ENCODE assay signal across 1 cellular context in the genomic region with DNA sequence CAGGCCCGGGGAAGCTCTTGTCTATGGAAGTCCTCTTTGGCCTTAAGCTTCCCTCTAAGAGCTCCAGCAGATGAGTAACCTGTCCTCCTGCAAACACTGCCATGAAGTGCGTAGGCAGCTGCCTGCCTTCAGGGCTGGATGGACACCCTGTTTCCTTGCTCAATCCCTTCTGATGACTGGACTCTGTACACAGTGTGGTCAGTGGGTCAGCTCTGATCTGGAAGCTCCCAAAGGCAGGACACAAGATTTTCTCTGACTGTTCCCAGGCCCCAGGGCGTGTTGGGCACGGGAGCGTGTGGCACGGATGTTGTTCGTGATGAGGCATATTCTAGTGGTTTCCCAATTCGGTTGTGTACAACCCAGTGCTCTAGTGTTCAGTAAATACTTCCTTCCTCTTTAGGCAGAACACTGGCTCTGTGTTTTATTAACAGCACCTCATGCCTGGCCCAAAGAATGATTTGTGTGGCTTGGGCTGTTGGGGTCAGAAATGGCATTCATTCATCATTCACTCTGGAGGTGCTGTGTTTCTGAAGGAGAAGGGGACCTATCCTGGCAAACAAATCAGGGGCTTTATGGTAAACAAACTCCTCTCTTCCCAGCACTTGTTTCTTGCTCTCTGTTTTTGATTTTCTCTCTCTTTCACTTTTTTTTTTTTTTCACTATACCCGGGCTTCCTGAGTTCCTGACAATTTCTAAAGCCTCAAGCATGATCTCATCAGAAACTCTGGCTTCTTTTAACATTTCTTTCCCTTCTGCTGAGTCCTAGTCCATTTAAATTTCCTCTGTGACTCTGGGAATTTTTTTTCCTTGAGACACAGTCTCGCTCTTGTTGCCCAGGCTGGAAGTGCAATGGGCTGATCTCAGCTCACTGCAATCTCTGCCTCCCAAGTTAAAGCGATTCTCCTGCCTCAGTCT.
TF ChIP-seq lines count a peak whose summit lies in the region.

No MANE protein-coding gene starts in this region.

TF ChIP-seq in HepG2, 621 proteins besides CTCF, POLR2A, EP300 and RAD21 (continued from another document and continues in another):
- TF ChIP-seq ZNF431 (CRISPR knock-in tag; IDR thresholded peaks at IDR 0.05; ENCODE audit: borderline replicate concordance, low read depth) = peak; percentile 30; the same call in 1 of the 2 replicates
- TF ChIP-seq, protein P1, sequence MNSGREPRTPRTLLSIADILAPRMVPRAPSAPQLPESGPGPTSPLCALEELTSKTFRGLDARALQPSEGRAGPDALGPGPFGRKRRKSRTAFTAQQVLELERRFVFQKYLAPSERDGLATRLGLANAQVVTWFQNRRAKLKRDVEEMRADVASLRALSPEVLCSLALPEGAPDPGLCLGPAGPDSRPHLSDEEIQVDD (CRISPR knock-in tag; IDR thresholded peaks at IDR 0.05; ENCODE audit: borderline replicate concordance) = no peak
- no peak for TF ChIP-seq ZNF598 (CRISPR knock-in tag; IDR thresholded peaks at IDR 0.05; ENCODE audit: borderline replicate concordance)
- TF ChIP-seq, protein P2, sequence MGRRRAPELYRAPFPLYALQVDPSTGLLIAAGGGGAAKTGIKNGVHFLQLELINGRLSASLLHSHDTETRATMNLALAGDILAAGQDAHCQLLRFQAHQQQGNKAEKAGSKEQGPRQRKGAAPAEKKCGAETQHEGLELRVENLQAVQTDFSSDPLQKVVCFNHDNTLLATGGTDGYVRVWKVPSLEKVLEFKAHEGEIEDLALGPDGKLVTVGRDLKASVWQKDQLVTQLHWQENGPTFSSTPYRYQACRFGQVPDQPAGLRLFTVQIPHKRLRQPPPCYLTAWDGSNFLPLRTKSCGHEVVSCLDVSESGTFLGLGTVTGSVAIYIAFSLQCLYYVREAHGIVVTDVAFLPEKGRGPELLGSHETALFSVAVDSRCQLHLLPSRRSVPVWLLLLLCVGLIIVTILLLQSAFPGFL (CRISPR knock-in tag; IDR thresholded peaks at IDR 0.05) = no peak
- TF ChIP-seq ZSCAN21 (CRISPR knock-in tag; IDR thresholded peaks at IDR 0.05; ENCODE audit: borderline replicate concordance) = peak; percentile 94; the same call in 1 of the 2 replicates
- no peak for TF ChIP-seq MAFG (CRISPR knock-in tag; IDR thresholded peaks at IDR 0.05)
- no peak for TF ChIP-seq CBX1 (IDR thresholded peaks at IDR 0.05; ENCODE audit: low read depth)
- TF ChIP-seq, protein P3, sequence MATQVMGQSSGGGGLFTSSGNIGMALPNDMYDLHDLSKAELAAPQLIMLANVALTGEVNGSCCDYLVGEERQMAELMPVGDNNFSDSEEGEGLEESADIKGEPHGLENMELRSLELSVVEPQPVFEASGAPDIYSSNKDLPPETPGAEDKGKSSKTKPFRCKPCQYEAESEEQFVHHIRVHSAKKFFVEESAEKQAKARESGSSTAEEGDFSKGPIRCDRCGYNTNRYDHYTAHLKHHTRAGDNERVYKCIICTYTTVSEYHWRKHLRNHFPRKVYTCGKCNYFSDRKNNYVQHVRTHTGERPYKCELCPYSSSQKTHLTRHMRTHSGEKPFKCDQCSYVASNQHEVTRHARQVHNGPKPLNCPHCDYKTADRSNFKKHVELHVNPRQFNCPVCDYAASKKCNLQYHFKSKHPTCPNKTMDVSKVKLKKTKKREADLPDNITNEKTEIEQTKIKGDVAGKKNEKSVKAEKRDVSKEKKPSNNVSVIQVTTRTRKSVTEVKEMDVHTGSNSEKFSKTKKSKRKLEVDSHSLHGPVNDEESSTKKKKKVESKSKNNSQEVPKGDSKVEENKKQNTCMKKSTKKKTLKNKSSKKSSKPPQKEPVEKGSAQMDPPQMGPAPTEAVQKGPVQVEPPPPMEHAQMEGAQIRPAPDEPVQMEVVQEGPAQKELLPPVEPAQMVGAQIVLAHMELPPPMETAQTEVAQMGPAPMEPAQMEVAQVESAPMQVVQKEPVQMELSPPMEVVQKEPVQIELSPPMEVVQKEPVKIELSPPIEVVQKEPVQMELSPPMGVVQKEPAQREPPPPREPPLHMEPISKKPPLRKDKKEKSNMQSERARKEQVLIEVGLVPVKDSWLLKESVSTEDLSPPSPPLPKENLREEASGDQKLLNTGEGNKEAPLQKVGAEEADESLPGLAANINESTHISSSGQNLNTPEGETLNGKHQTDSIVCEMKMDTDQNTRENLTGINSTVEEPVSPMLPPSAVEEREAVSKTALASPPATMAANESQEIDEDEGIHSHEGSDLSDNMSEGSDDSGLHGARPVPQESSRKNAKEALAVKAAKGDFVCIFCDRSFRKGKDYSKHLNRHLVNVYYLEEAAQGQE (IDR thresholded peaks at IDR 0.05; ENCODE audit: borderline replicate concordance in 1 of 2, low read depth in 1 of 2, low read length in 2 of 2) = no peak
- TF ChIP-seq, protein P4, sequence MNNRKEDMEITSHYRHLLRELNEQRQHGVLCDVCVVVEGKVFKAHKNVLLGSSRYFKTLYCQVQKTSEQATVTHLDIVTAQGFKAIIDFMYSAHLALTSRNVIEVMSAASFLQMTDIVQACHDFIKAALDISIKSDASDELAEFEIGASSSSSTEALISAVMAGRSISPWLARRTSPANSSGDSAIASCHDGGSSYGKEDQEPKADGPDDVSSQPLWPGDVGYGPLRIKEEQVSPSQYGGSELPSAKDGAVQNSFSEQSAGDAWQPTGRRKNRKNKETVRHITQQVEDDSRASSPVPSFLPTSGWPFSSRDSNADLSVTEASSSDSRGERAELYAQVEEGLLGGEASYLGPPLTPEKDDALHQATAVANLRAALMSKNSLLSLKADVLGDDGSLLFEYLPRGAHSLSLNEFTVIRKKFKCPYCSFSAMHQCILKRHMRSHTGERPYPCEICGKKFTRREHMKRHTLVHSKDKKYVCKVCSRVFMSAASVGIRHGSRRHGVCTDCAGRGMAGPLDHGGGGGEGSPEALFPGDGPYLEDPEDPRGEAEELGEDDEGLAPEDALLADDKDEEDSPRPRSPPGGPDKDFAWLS (CRISPR knock-in tag; IDR thresholded peaks at IDR 0.05; ENCODE audit: borderline replicate concordance) = no peak
- 0 out of 2 replicates have a peak, but pooled peaks have one; percentile 33 for TF ChIP-seq FOXA1 (IDR thresholded peaks at IDR 0.05)
- peak; percentile 96 for TF ChIP-seq FOXA1 (CRISPR knock-in tag; IDR thresholded peaks at IDR 0.05)
- TF ChIP-seq ZNF343 (CRISPR knock-in tag; IDR thresholded peaks at IDR 0.05) = 0 out of 2 replicates have a peak, but pooled peaks have one; percentile 28
- TF ChIP-seq ZNF225 (CRISPR knock-in tag; IDR thresholded peaks at IDR 0.05) = 0 out of 2 replicates have a peak, but pooled peaks have one; percentile 43
- TF ChIP-seq NR2F2 (IDR thresholded peaks at IDR 0.05; ENCODE audit: borderline replicate concordance, low read depth) = peak; percentile 77; the same call in 1 of the 2 replicates
- no peak for TF ChIP-seq NFE2L1 (CRISPR knock-in tag; IDR thresholded peaks at IDR 0.05; ENCODE audit: borderline replicate concordance)
- TF ChIP-seq JUNB (CRISPR knock-in tag; IDR thresholded peaks at IDR 0.05; ENCODE audit: borderline replicate concordance) = no peak; the same call in 1 of the 2 replicates
- TF ChIP-seq, protein P5, sequence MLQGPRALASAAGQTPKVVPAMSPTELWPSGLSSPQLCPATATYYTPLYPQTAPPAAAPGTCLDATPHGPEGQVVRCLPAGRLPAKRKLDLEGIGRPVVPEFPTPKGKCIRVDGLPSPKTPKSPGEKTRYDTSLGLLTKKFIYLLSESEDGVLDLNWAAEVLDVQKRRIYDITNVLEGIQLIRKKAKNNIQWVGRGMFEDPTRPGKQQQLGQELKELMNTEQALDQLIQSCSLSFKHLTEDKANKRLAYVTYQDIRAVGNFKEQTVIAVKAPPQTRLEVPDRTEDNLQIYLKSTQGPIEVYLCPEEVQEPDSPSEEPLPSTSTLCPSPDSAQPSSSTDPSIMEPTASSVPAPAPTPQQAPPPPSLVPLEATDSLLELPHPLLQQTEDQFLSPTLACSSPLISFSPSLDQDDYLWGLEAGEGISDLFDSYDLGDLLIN (CRISPR knock-in tag; IDR thresholded peaks at IDR 0.05; ENCODE audit: borderline replicate concordance) = no peak
- TF ChIP-seq, protein P6, sequence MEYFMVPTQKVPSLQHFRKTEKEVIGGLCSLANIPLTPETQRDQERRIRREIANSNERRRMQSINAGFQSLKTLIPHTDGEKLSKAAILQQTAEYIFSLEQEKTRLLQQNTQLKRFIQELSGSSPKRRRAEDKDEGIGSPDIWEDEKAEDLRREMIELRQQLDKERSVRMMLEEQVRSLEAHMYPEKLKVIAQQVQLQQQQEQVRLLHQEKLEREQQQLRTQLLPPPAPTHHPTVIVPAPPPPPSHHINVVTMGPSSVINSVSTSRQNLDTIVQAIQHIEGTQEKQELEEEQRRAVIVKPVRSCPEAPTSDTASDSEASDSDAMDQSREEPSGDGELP (IDR thresholded peaks at IDR 0.05; ENCODE audit: borderline replicate concordance, low read depth) = peak; percentile 71; the same call in 1 of the 2 replicates
- no peak for TF ChIP-seq CENPT (CRISPR knock-in tag; IDR thresholded peaks at IDR 0.05; ENCODE audit: low read depth)
- TF ChIP-seq SIX4 (CRISPR knock-in tag; IDR thresholded peaks at IDR 0.05) = peak; percentile 51
- TF ChIP-seq ZNF432 (CRISPR knock-in tag; IDR thresholded peaks at IDR 0.05; ENCODE audit: borderline replicate concordance) = no peak
- TF ChIP-seq ZFY (CRISPR knock-in tag; IDR thresholded peaks at IDR 0.05) = peak; percentile 59
- peak; percentile 92 for TF ChIP-seq RCOR2 (CRISPR knock-in tag; IDR thresholded peaks at IDR 0.05)
- 0 out of 2 replicates have a peak, but pooled peaks have one; percentile 38 for TF ChIP-seq HIVEP1 (CRISPR knock-in tag; IDR thresholded peaks at IDR 0.05)
- TF ChIP-seq, protein P7, sequence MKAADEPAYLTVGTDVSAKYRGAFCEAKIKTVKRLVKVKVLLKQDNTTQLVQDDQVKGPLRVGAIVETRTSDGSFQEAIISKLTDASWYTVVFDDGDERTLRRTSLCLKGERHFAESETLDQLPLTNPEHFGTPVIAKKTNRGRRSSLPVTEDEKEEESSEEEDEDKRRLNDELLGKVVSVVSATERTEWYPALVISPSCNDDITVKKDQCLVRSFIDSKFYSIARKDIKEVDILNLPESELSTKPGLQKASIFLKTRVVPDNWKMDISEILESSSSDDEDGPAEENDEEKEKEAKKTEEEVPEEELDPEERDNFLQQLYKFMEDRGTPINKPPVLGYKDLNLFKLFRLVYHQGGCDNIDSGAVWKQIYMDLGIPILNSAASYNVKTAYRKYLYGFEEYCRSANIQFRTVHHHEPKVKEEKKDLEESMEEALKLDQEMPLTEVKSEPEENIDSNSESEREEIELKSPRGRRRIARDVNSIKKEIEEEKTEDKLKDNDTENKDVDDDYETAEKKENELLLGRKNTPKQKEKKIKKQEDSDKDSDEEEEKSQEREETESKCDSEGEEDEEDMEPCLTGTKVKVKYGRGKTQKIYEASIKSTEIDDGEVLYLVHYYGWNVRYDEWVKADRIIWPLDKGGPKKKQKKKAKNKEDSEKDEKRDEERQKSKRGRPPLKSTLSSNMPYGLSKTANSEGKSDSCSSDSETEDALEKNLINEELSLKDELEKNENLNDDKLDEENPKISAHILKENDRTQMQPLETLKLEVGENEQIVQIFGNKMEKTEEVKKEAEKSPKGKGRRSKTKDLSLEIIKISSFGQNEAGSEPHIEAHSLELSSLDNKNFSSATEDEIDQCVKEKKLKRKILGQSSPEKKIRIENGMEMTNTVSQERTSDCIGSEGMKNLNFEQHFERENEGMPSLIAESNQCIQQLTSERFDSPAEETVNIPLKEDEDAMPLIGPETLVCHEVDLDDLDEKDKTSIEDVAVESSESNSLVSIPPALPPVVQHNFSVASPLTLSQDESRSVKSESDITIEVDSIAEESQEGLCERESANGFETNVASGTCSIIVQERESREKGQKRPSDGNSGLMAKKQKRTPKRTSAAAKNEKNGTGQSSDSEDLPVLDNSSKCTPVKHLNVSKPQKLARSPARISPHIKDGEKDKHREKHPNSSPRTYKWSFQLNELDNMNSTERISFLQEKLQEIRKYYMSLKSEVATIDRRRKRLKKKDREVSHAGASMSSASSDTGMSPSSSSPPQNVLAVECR (CRISPR knock-in tag; IDR thresholded peaks at IDR 0.05; ENCODE audit: borderline replicate concordance) = peak; percentile 71; the same call in 1 of the 2 replicates
- peak; percentile 84 for TF ChIP-seq HDAC2 (CRISPR knock-in tag; IDR thresholded peaks at IDR 0.05)
- TF ChIP-seq, protein P8, sequence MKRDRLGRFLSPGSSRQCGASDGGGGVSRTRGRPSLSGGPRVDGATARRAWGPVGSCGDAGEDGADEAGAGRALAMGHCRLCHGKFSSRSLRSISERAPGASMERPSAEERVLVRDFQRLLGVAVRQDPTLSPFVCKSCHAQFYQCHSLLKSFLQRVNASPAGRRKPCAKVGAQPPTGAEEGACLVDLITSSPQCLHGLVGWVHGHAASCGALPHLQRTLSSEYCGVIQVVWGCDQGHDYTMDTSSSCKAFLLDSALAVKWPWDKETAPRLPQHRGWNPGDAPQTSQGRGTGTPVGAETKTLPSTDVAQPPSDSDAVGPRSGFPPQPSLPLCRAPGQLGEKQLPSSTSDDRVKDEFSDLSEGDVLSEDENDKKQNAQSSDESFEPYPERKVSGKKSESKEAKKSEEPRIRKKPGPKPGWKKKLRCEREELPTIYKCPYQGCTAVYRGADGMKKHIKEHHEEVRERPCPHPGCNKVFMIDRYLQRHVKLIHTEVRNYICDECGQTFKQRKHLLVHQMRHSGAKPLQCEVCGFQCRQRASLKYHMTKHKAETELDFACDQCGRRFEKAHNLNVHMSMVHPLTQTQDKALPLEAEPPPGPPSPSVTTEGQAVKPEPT (CRISPR knock-in tag; IDR thresholded peaks at IDR 0.05; ENCODE audit: low read depth) = no peak
- TF ChIP-seq KDM5A (IDR thresholded peaks at IDR 0.05; ENCODE audit: borderline replicate concordance, low read length) = no peak
- TF ChIP-seq, protein P9, sequence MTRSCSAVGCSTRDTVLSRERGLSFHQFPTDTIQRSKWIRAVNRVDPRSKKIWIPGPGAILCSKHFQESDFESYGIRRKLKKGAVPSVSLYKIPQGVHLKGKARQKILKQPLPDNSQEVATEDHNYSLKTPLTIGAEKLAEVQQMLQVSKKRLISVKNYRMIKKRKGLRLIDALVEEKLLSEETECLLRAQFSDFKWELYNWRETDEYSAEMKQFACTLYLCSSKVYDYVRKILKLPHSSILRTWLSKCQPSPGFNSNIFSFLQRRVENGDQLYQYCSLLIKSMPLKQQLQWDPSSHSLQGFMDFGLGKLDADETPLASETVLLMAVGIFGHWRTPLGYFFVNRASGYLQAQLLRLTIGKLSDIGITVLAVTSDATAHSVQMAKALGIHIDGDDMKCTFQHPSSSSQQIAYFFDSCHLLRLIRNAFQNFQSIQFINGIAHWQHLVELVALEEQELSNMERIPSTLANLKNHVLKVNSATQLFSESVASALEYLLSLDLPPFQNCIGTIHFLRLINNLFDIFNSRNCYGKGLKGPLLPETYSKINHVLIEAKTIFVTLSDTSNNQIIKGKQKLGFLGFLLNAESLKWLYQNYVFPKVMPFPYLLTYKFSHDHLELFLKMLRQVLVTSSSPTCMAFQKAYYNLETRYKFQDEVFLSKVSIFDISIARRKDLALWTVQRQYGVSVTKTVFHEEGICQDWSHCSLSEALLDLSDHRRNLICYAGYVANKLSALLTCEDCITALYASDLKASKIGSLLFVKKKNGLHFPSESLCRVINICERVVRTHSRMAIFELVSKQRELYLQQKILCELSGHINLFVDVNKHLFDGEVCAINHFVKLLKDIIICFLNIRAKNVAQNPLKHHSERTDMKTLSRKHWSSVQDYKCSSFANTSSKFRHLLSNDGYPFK (CRISPR knock-in tag; IDR thresholded peaks at IDR 0.05; ENCODE audit: borderline replicate concordance) = peak; percentile 59; the same call in 1 of the 2 replicates
- TF ChIP-seq KAT7 (CRISPR knock-in tag; IDR thresholded peaks at IDR 0.05; ENCODE audit: borderline replicate concordance) = peak; percentile 47; the same call in 1 of the 2 replicates
- TF ChIP-seq ZNF383 (CRISPR knock-in tag; IDR thresholded peaks at IDR 0.05; ENCODE audit: borderline replicate concordance) = no peak
- peak; percentile 79; the same call in 1 of the 2 replicates for TF ChIP-seq ARNT2 (CRISPR knock-in tag; IDR thresholded peaks at IDR 0.05; ENCODE audit: low read depth)
- TF ChIP-seq ZNF879 (CRISPR knock-in tag; IDR thresholded peaks at IDR 0.05) = no peak
